11 cellular contexts compared by ENCODE assay signal in genomic region chr15:74777769-74778598, GRCh38. TPM values are rescaled to one million over a fixed set of nuclear protein-coding genes. Genes with fewer than 3 reads are reported as not detected.
DNase-seq lines count a peak whose midpoint lies in the region; ATAC-seq and TF ChIP-seq lines count a peak whose summit lies in the region.
"Had no signal": no experiment of that assay in that cellular context is flagged by ENCODE, and none has a peak within 500 bp of the region (broad histone marks: within the 10 kb centered on the region; RNA-seq: fewer than 3 reads in every experiment).

No MANE protein-coding gene starts in this region.

- peaks cover 0 to 25% (median 14%) of the 10 kb centered on the region in 4 donors for H3K4me1 ChIP-seq in sigmoid colon

- no peaks in the 10 kb centered on the region for H3K27me3 ChIP-seq in sigmoid colon
- H3K27me3 ChIP-seq in MG63, result no peaks in the 10 kb centered on the region
- H3K27me3 ChIP-seq: foreskin keratinocyte had no signal

- intact Hi-C loops in activated T-helper 2 cell treated with anti-CD3 and anti-CD28 coated beads, Interferon-gamma antibody, Interleukin-2, Interleukin-4, amounts not matched to agents 10 μg/mL and 5 μg/mL and 100 μg/mL, durations not matched to agents 14 hours and 24 hours and 36 hours (cut with micrococcal nuclease), result no loop called here
- intact Hi-C loops in sigmoid colon (cut with DNase I), result no loop called here

- TF ChIP-seq POLR2A in sigmoid colon (IDR thresholded peaks at IDR 0.05), result no peak

- no peak for TF ChIP-seq EP300 in sigmoid colon (IDR thresholded peaks at IDR 0.05)

- H3K27ac Mint-ChIP-seq in activated T-helper 2 cell treated with anti-CD3 and anti-CD28 coated beads, Interferon-gamma antibody, Interleukin-2, Interleukin-4, amounts not matched to agents 10 μg/mL and 5 μg/mL and 100 μg/mL, durations not matched to agents 14 hours and 24 hours and 36 hours, result peak overlapping the region; percentile 99
- H3K27ac Mint-ChIP-seq in natural killer cell treated with Interleukin-12 subunit alpha and Interleukin-12 subunit beta and Interleukin-15 and Interleukin-18, amount 100 ng/mL, for 72 hours, result peak overlapping the region; percentile 100

- ATAC-seq in HG03175 (IDR thresholded peaks at IDR 0.05; ENCODE audit: unreplicated experiment), result peak; percentile 2
- ATAC-seq in natural killer cell treated with Interleukin-12 subunit alpha and Interleukin-12 subunit beta and Interleukin-15 and Interleukin-18, amount 100 ng/mL, for 72 hours, result no peak
- ATAC-seq: foreskin keratinocyte had no signal

- WGBS in sigmoid colon, 2 donors, result 68 to 75% methylated on average over 6 of the region's 6 CpGs

- H3K9me3 Mint-ChIP-seq in activated T-helper 2 cell treated with anti-CD3 and anti-CD28 coated beads, Interferon-gamma antibody, Interleukin-2, Interleukin-4, amounts not matched to agents 10 μg/mL and 5 μg/mL and 100 μg/mL, durations not matched to agents 14 hours and 24 hours and 36 hours, result no peaks in the 10 kb centered on the region
- no peaks in the 10 kb centered on the region for H3K9me3 Mint-ChIP-seq in natural killer cell treated with Interleukin-12 subunit alpha and Interleukin-12 subunit beta and Interleukin-15 and Interleukin-18, amount 100 ng/mL, for 72 hours

- H3K9me3 ChIP-seq in sigmoid colon (no peaks in the 10 kb centered on the region), MG63 (no peaks in the 10 kb centered on the region)

- H3K36me3 Mint-ChIP-seq in activated T-helper 2 cell treated with anti-CD3 and anti-CD28 coated beads, Interferon-gamma antibody, Interleukin-2, Interleukin-4, amounts not matched to agents 10 μg/mL and 5 μg/mL and 100 μg/mL, durations not matched to agents 14 hours and 24 hours and 36 hours (ENCODE audit: low read depth), result peaks cover 4% of the 10 kb centered on the region
- no peaks in the 10 kb centered on the region for H3K36me3 Mint-ChIP-seq in natural killer cell treated with Interleukin-12 subunit alpha and Interleukin-12 subunit beta and Interleukin-15 and Interleukin-18, amount 100 ng/mL, for 72 hours

- DNase-seq in GM12865 (ENCODE audit: low read depth) (peak; percentile 43), sigmoid colon (no peak), MG63 (no peak), NCI-H82 (lab: John Stamatoyannopoulos, UW) (no peak)
- DNase-seq in activated T-helper 2 cell treated with anti-CD3 and anti-CD28 coated beads, Interferon-gamma antibody, Interleukin-2, Interleukin-4, amounts not matched to agents 10 μg/mL and 5 μg/mL and 100 μg/mL, durations not matched to agents 14 hours and 24 hours and 36 hours (ENCODE audit: low spot score), result no peak
- peak; percentile 49 for DNase-seq in natural killer cell treated with Interleukin-12 subunit alpha and Interleukin-12 subunit beta and Interleukin-15 and Interleukin-18, amount 100 ng/mL, for 72 hours (ENCODE audit: low spot score)
- no peak for DNase-seq in stimulated activated CD8-positive, alpha-beta memory T cell treated with anti-CD3 and anti-CD28 coated beads, Interleukin-4, amount 100 ng/mL, for 48 hours
- DNase-seq: foreskin keratinocyte, NCI-H510A had no signal

- peak overlapping the region; percentile 42 for H3K4me3 Mint-ChIP-seq in activated T-helper 2 cell treated with anti-CD3 and anti-CD28 coated beads, Interferon-gamma antibody, Interleukin-2, Interleukin-4, amounts not matched to agents 10 μg/mL and 5 μg/mL and 100 μg/mL, durations not matched to agents 14 hours and 24 hours and 36 hours (ENCODE audit: low read depth)
- peak overlapping the region; percentile 96 for H3K4me3 Mint-ChIP-seq in natural killer cell treated with Interleukin-12 subunit alpha and Interleukin-12 subunit beta and Interleukin-15 and Interleukin-18, amount 100 ng/mL, for 72 hours

- TF ChIP-seq CTCF in GM12865 (IDR thresholded peaks at IDR 0.05; ENCODE audit: insufficient read depth, low read depth, low read length, missing control alignments) (no peak), sigmoid colon (IDR thresholded peaks at IDR 0.05) (no peak)

- H3K36me3 ChIP-seq in sigmoid colon (no peaks in the 10 kb centered on the region), MG63 (peaks cover 5% of the 10 kb centered on the region; the same call in 1 of the 2 replicates)

- H3K4me3 ChIP-seq in GM12865 (ENCODE audit: low read depth, low read length) (no peak overlapping the region), sigmoid colon (no peak overlapping the region), MG63 (no peak overlapping the region)

- peak overlapping the region in 1 of 4 donors; percentile 26 for H3K27ac ChIP-seq in sigmoid colon
- H3K27ac ChIP-seq: foreskin keratinocyte had no signal

- H3K4me1 Mint-ChIP-seq in activated T-helper 2 cell treated with anti-CD3 and anti-CD28 coated beads, Interferon-gamma antibody, Interleukin-2, Interleukin-4, amounts not matched to agents 10 μg/mL and 5 μg/mL and 100 μg/mL, durations not matched to agents 14 hours and 24 hours and 36 hours (ENCODE audit: low read depth), result peaks cover 74% of the 10 kb centered on the region
- H3K4me1 Mint-ChIP-seq in natural killer cell treated with Interleukin-12 subunit alpha and Interleukin-12 subunit beta and Interleukin-15 and Interleukin-18, amount 100 ng/mL, for 72 hours (ENCODE audit: low read depth in 2 of 2), result peaks cover 63 to 68% of the 10 kb centered on the region in 2 donors

- H3K27me3 Mint-ChIP-seq in activated T-helper 2 cell treated with anti-CD3 and anti-CD28 coated beads, Interferon-gamma antibody, Interleukin-2, Interleukin-4, amounts not matched to agents 10 μg/mL and 5 μg/mL and 100 μg/mL, durations not matched to agents 14 hours and 24 hours and 36 hours (ENCODE audit: low read depth), result no peaks in the 10 kb centered on the region
- no peaks in the 10 kb centered on the region for H3K27me3 Mint-ChIP-seq in natural killer cell treated with Interleukin-12 subunit alpha and Interleukin-12 subunit beta and Interleukin-15 and Interleukin-18, amount 100 ng/mL, for 72 hours

RNA-seq across cellular contexts. Expression of gene CSK, which starts 3.9 kb away (rescaled TPM):
- total RNA-seq in activated T-helper 2 cell treated with anti-CD3 and anti-CD28 coated beads, Interferon-gamma antibody, Interleukin-2, Interleukin-4, amounts not matched to agents 10 μg/mL and 5 μg/mL and 100 μg/mL, durations not matched to agents 14 hours and 24 hours and 36 hours, result 261 and 266 TPM in 2 replicates
- total RNA-seq in natural killer cell treated with Interleukin-12 subunit alpha and Interleukin-12 subunit beta and Interleukin-15 and Interleukin-18, amount 100 ng/mL, for 72 hours, result 100 to 1,000 TPM; 323 TPM
- 10 to 100 TPM in 3 of 4 donors, 1 to 10 TPM in 1; 9.7 to 22.4 (median 14.2) TPM for total RNA-seq in sigmoid colon
- polyA plus RNA-seq in sigmoid colon, result 100 to 1,000 TPM in 1 of 3 donors, 10 to 100 TPM in 2; 40.8 to 125 (median 55.0) TPM
- 42.0 and 57.2 TPM in 2 replicates for total RNA-seq in MG63 (2014; rRNA removed; shearing (Covaris generic); ENCODE audit: low replicate concordance)

RNA-seq across cellular contexts. Expression of gene CYP1A2, which starts 29.3 kb away (rescaled TPM):
- not detected in 2 replicates for total RNA-seq in activated T-helper 2 cell treated with anti-CD3 and anti-CD28 coated beads, Interferon-gamma antibody, Interleukin-2, Interleukin-4, amounts not matched to agents 10 μg/mL and 5 μg/mL and 100 μg/mL, durations not matched to agents 14 hours and 24 hours and 36 hours
- total RNA-seq in natural killer cell treated with Interleukin-12 subunit alpha and Interleukin-12 subunit beta and Interleukin-15 and Interleukin-18, amount 100 ng/mL, for 72 hours, result not detected
- not detected for total RNA-seq in sigmoid colon
- polyA plus RNA-seq in sigmoid colon, result not detected
- total RNA-seq in MG63 (2014; rRNA removed; shearing (Covaris generic); ENCODE audit: low replicate concordance), result 0.23 TPM in 1 of 2 replicates, not detected in the other
- total RNA-seq: myocyte had no signal
- polyA plus RNA-seq: foreskin keratinocyte had no signal

RNA-seq across cellular contexts. Expression of gene LMAN1L, which starts 34.7 kb away (rescaled TPM):
- total RNA-seq in activated T-helper 2 cell treated with anti-CD3 and anti-CD28 coated beads, Interferon-gamma antibody, Interleukin-2, Interleukin-4, amounts not matched to agents 10 μg/mL and 5 μg/mL and 100 μg/mL, durations not matched to agents 14 hours and 24 hours and 36 hours, result 0.32 TPM in 1 of 2 replicates, not detected in the other
- total RNA-seq in natural killer cell treated with Interleukin-12 subunit alpha and Interleukin-12 subunit beta and Interleukin-15 and Interleukin-18, amount 100 ng/mL, for 72 hours, result 1 to 10 TPM; 3.4 to 4.9 TPM
- total RNA-seq in sigmoid colon, result 1 to 10 TPM in 1 of 4 donors, not detected in 3; 1.8 TPM
- polyA plus RNA-seq in sigmoid colon, result under 1 TPM in 1 of 3 donors, not detected in 2; 0.64 TPM
- total RNA-seq in MG63 (2014; rRNA removed; shearing (Covaris generic); ENCODE audit: low replicate concordance), result not detected in 2 replicates
- total RNA-seq: foreskin keratinocyte, myocyte had no signal
- polyA plus RNA-seq: foreskin keratinocyte had no signal

RNA-seq across cellular contexts. Expression of gene CPLX3, which starts 48.4 kb away (rescaled TPM):
- 0.16 TPM in 1 of 2 replicates, not detected in the other for total RNA-seq in activated T-helper 2 cell treated with anti-CD3 and anti-CD28 coated beads, Interferon-gamma antibody, Interleukin-2, Interleukin-4, amounts not matched to agents 10 μg/mL and 5 μg/mL and 100 μg/mL, durations not matched to agents 14 hours and 24 hours and 36 hours
- 1 to 10 TPM in 1 of 2 donors, under 1 TPM in 1; 0.43 to 1.7 TPM for total RNA-seq in natural killer cell treated with Interleukin-12 subunit alpha and Interleukin-12 subunit beta and Interleukin-15 and Interleukin-18, amount 100 ng/mL, for 72 hours
- total RNA-seq in sigmoid colon, result under 1 TPM in 1 of 4 donors, not detected in 3; 0.41 TPM
- polyA plus RNA-seq in sigmoid colon, result under 1 TPM in 1 of 3 donors, not detected in 2; 0.28 TPM
- total RNA-seq in MG63 (2014; rRNA removed; shearing (Covaris generic); ENCODE audit: low replicate concordance), result not detected in 2 replicates
- total RNA-seq: foreskin keratinocyte, myocyte had no signal
- polyA plus RNA-seq: foreskin keratinocyte had no signal

RNA-seq across cellular contexts. Expression of gene CYP1A1, which starts 52.7 kb away (rescaled TPM):
- 0.37 and 0.48 TPM in 2 replicates for total RNA-seq in activated T-helper 2 cell treated with anti-CD3 and anti-CD28 coated beads, Interferon-gamma antibody, Interleukin-2, Interleukin-4, amounts not matched to agents 10 μg/mL and 5 μg/mL and 100 μg/mL, durations not matched to agents 14 hours and 24 hours and 36 hours
- 1 to 10 TPM; 3.2 to 4.6 TPM for total RNA-seq in natural killer cell treated with Interleukin-12 subunit alpha and Interleukin-12 subunit beta and Interleukin-15 and Interleukin-18, amount 100 ng/mL, for 72 hours
- total RNA-seq in sigmoid colon, result 1 to 10 TPM in 1 of 4 donors, under 1 TPM in 2, not detected in 1; 0.36 to 4.7 (median 0.49) TPM
- polyA plus RNA-seq in sigmoid colon, result under 1 TPM in 2 of 3 donors, not detected in 1; 0.09 to 0.92 TPM
- total RNA-seq in MG63 (2014; rRNA removed; shearing (Covaris generic); ENCODE audit: low replicate concordance), result 11.6 and 15.7 TPM in 2 replicates
- total RNA-seq: myocyte had no signal

Comparison
In these comparisons a context has a peak if more than half of its experiments do, and no peak if none do; other contexts are left out.
1. DNase-seq: peak in GM12865 (single experiment) and natural killer cell treated with Interleukin-12 subunit alpha and Interleukin-12 subunit beta and Interleukin-15 and Interleukin-18, amount 100 ng/mL, for 72 hours (single experiment); none in activated T-helper 2 cell treated with anti-CD3 and anti-CD28 coated beads, Interferon-gamma antibody, Interleukin-2, Interleukin-4, amounts not matched to agents 10 μg/mL and 5 μg/mL and 100 μg/mL, durations not matched to agents 14 hours and 24 hours and 36 hours (single experiment), sigmoid colon (single experiment), MG63 (single experiment), stimulated activated CD8-positive, alpha-beta memory T cell treated with anti-CD3 and anti-CD28 coated beads, Interleukin-4, amount 100 ng/mL, for 48 hours (single experiment) and NCI-H82 (single experiment).